8 cellular contexts compared by ENCODE assay signal in the genomic region with DNA sequence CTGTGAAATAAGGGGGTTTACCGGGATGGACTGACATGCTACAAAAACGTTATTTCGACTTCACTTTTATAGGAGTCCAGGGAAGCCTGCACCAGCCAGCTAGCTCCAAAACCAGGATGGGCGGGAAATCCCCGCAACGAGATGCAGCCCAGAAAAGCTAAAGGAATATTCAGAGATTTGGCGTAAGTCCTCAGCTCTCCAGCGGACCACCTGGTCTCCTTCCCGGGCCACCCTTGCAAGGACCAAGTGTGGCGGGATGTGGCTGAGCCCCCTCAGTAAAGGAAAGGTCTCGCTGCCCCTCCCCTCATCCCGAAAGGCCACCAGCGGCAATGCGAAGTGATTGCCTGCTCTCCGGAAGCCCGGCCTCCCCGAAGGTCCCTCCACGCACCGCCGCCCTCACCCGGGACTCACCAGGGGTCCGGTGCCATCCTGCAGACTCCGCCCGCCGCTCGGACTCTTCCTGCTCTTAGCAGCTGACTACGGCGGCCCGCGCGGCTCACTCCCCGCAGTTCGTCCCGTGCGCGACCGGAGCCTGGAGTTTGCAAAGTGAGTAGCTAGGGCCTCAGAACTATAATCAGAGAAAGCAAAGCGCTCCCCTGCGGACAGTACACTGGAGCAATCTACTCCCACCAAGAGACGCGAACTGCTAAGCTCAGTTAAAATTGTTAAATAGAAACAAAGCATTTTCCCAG. TPM values are rescaled to one million over a fixed set of nuclear protein-coding genes. Genes with fewer than 3 reads are reported as not detected.
DNase-seq lines count a peak whose midpoint lies in the region; ATAC-seq and TF ChIP-seq lines count a peak whose summit lies in the region.

Gene STX8 (minus strand): TSS at position 440 of the 692 bp plus-strand sequence. CDS start 12 bp downstream, at position 428.

- H3K4me3 ChIP-seq in HUES6 (ENCODE audit: low read depth, low read length), result peak within 1 kb of the TSS; percentile 77
- H3K4me3 ChIP-seq in RWPE2 (ENCODE audit: severe bottlenecking), result peak within 1 kb of the TSS; percentile 91
- H3K4me3 ChIP-seq in fibroblast of mammary gland (ENCODE audit: control insufficient read depth, low read depth, low read length), result peak within 1 kb of the TSS; percentile 94

- peaks cover 39 to 51% of the 10 kb centered on the region in 2 donors for H3K4me1 Mint-ChIP-seq in natural killer cell

- H3K36me3 ChIP-seq in HUES6 (ENCODE audit: control insufficient read depth, insufficient read depth, low read length) (no peaks in the 10 kb centered on the region), RWPE2 (ENCODE audit: low read depth) (0 out of 2 replicates have a peak, but pooled peaks cover 3% of the 10 kb centered on the region)

- TF ChIP-seq CTCF in RWPE2 (IDR thresholded peaks at IDR 0.05; ENCODE audit: poor library complexity, severe bottlenecking), result no peak
- TF ChIP-seq CTCF in fibroblast of mammary gland (conservative IDR thresholded peaks at IDR 0.05; ENCODE audit: control insufficient read depth, insufficient read depth, low read depth, low read length), result no peak
- TF ChIP-seq CTCF in natural killer cell (IDR thresholded peaks at IDR 0.05), result no peak

- H3K9ac ChIP-seq in HUES6 (ENCODE audit: low read length), result peak within 1 kb of the TSS; percentile 66

- H3K27ac Mint-ChIP-seq in natural killer cell, result peak within 1 kb of the TSS; percentile 93 to 99

- peak; percentile 75 for ATAC-seq in GM21360 (IDR thresholded peaks at IDR 0.05; ENCODE audit: unreplicated experiment)
- ATAC-seq in RWPE2 (ENCODE audit: low read depth), result peak; percentile 74
- ATAC-seq in natural killer cell, result peak; percentile 83 to 89 (median 88)

- DNase-seq in COR-L47 (lab: John Stamatoyannopoulos, UW), result peak; percentile 56
- DNase-seq in RWPE2 (ENCODE audit: low spot score), result peak; percentile 95
- DNase-seq in activated T-helper 1 cell treated with anti-CD3 and anti-CD28 coated beads, Interleukin-2, amount 50 U/mL, for 16 hours (ENCODE audit: low read depth in 1 of 2, low spot score in 1 of 2), result peak; percentile 62 to 65
- DNase-seq in fibroblast of mammary gland (ENCODE audit: low read depth), result peak; percentile 82
- DNase-seq in natural killer cell, result peak; percentile 80
- peak; percentile 44 to 75 (median 56) for DNase-seq in stimulated activated naive CD4-positive, alpha-beta T cell (lab: John Stamatoyannopoulos, UW)

- peak within 1 kb of the TSS; percentile 100 for H3K4me3 Mint-ChIP-seq in natural killer cell

- no peaks in the 10 kb centered on the region for H3K27me3 Mint-ChIP-seq in natural killer cell (ENCODE audit: low read depth in 2 of 2)

- intact Hi-C loops in natural killer cell (cut with micrococcal nuclease), result loop anchor here (5.0 kb wide), 1 partner anchor 92 kb away; no protein-coding TSS in a partner anchor

- H3K27ac ChIP-seq in HUES6 (ENCODE audit: low read depth, low read length), result no peak within 1 kb of the TSS
- peak within 1 kb of the TSS; percentile 40 for H3K27ac ChIP-seq in RWPE2 (ENCODE audit: poor library complexity, severe bottlenecking)

- H3K27me3 ChIP-seq in HUES6 (ENCODE audit: control insufficient read depth, insufficient read depth, low read length), result no peaks in the 10 kb centered on the region
- no peaks in the 10 kb centered on the region for H3K27me3 ChIP-seq in RWPE2 (ENCODE audit: insufficient read depth, poor library complexity, severe bottlenecking)

- H3K4me1 ChIP-seq in HUES6 (ENCODE audit: control insufficient read depth, insufficient read depth, low read length) (peaks cover 6% of the 10 kb centered on the region; the same call in 1 of the 2 replicates), RWPE2 (ENCODE audit: insufficient read depth, poor library complexity, severe bottlenecking) (peaks cover 2% of the 10 kb centered on the region)

- H3K36me3 Mint-ChIP-seq in natural killer cell, result no peaks in the 10 kb centered on the region

- H3K9me3 ChIP-seq in HUES6 (ENCODE audit: control insufficient read depth, insufficient read depth, low read depth, low read length), result no peaks in the 10 kb centered on the region
- no peaks in the 10 kb centered on the region for H3K9me3 ChIP-seq in RWPE2 (ENCODE audit: severe bottlenecking)

- H3K9me3 Mint-ChIP-seq in natural killer cell, result no peaks in the 10 kb centered on the region

RNA-seq across cellular contexts. Expression of gene STX8, which starts in this region (rescaled TPM):
- total RNA-seq in natural killer cell, result 100 to 1,000 TPM in 2 of 3 donors, 10 to 100 TPM in 1; 96.3 to 141 (median 120) TPM
